1 cellular context compared by ENCODE assay signal in the genomic region with DNA sequence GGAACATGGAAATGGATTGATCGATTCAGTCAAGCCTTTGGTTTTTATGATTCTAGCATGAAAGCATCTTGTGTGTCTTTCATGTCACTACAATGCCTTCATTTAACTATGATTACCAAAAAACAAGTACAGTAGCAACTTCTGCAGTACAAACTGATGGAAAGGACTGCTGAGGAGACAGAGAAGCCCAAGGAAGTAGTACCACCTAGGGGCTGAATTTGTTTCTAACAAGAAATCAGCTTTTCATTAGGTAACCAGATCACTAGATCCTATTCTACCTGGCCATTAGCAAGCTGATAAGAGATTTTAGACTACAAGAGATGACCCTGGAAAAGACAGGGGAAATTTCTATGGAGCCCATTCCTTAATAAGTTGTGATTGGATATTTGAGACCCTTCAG.
TF ChIP-seq lines count a peak whose summit lies in the region.

No MANE protein-coding gene starts in this region.

TF ChIP-seq in WTC11, 78 proteins besides CTCF, POLR2A, EP300 and RAD21 (continued from another document):
- TF ChIP-seq, protein P1, sequence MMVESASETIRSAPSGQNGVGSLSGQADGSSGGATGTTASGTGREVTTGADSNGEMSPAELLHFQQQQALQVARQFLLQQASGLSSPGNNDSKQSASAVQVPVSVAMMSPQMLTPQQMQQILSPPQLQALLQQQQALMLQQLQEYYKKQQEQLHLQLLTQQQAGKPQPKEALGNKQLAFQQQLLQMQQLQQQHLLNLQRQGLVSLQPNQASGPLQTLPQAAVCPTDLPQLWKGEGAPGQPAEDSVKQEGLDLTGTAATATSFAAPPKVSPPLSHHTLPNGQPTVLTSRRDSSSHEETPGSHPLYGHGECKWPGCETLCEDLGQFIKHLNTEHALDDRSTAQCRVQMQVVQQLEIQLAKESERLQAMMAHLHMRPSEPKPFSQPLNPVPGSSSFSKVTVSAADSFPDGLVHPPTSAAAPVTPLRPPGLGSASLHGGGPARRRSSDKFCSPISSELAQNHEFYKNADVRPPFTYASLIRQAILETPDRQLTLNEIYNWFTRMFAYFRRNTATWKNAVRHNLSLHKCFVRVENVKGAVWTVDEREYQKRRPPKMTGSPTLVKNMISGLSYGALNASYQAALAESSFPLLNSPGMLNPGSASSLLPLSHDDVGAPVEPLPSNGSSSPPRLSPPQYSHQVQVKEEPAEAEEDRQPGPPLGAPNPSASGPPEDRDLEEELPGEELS (CRISPR knock-in tag; IDR thresholded peaks at IDR 0.05) = no peak
- TF ChIP-seq ZNF263 (CRISPR knock-in tag; IDR thresholded peaks at IDR 0.05; ENCODE audit: low read depth) (no peak), ETV6 (CRISPR knock-in tag; IDR thresholded peaks at IDR 0.05) (no peak)
- TF ChIP-seq, protein P2, sequence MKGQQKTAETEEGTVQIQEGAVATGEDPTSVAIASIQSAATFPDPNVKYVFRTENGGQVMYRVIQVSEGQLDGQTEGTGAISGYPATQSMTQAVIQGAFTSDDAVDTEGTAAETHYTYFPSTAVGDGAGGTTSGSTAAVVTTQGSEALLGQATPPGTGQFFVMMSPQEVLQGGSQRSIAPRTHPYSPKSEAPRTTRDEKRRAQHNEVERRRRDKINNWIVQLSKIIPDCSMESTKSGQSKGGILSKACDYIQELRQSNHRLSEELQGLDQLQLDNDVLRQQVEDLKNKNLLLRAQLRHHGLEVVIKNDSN (CRISPR knock-in tag; IDR thresholded peaks at IDR 0.05) = no peak
- TF ChIP-seq, protein P3, sequence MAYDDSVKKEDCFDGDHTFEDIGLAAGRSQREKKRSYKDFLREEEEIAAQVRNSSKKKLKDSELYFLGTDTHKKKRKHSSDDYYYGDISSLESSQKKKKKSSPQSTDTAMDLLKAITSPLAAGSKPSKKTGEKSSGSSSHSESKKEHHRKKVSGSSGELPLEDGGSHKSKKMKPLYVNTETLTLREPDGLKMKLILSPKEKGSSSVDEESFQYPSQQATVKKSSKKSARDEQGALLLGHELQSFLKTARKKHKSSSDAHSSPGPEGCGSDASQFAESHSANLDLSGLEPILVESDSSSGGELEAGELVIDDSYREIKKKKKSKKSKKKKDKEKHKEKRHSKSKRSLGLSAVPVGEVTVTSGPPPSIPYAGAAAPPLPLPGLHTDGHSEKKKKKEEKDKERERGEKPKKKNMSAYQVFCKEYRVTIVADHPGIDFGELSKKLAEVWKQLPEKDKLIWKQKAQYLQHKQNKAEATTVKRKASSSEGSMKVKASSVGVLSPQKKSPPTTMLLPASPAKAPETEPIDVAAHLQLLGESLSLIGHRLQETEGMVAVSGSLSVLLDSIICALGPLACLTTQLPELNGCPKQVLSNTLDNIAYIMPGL (CRISPR knock-in tag; IDR thresholded peaks at IDR 0.05) = no peak
